In the genomic region with DNA sequence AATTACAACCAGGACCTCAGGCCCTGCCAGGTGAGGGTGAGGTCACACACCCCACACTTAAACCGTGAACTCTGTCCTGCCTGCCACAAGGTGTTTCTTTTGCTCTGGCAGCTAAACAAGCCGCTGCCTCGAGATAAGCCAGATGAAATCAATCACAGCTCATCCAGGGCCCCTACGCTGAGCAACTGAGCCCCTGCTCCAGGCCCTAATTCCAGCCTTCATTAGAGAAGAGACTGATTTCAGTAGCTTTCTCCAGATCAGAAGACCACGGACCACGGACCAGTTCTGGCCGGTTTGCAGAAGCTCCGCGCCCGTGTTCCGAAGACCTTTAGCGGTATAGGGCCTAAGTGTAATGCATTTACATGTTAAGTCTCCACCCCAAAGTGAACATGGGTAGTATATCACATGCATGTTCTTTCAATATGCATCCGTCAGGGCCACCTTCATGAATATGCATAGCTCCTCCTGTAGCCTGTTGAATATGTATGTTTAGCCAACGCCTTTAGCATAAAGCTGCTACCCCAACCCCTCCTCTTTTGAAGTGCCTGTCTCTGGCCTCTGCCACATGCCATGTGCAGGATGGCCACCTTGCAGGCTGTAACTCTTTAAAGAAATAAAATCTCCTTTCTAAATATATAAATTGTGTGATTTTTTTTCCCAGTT, we compare ENCODE assay signal across 13 cellular contexts. TPM values are rescaled to one million over a fixed set of nuclear protein-coding genes. Genes with fewer than 3 reads are reported as not detected.
DNase-seq lines count a peak whose midpoint lies in the region; ATAC-seq and TF ChIP-seq lines count a peak whose summit lies in the region.
"Had no signal": no experiment of that assay in that cellular context is flagged by ENCODE, and none has a peak within 500 bp of the region (broad histone marks: within the 10 kb centered on the region; RNA-seq: fewer than 3 reads in every experiment).

No MANE protein-coding gene starts in this region.

- ATAC-seq in activated CD4-positive, alpha-beta T cell treated with anti-CD3 and anti-CD28 coated beads for 36 hours, result peak; percentile 17
- ATAC-seq in Panc1 (0 out of 2 replicates have a peak, but pooled peaks have one; percentile 28), HG02798 (IDR thresholded peaks at IDR 0.05; ENCODE audit: poor library complexity, unreplicated experiment) (no peak)

- BruUV-seq in Panc1 (replicated peaks; lab: Mats Ljungman, UMichigan), result no TSS peak

- no peak overlapping the region for H3K9ac ChIP-seq in iPS-15b (ENCODE audit: low read depth, low read length)
- H3K9ac ChIP-seq in smooth muscle cell (ENCODE audit: low read depth), result no peak overlapping the region
- H3K9ac ChIP-seq: parathyroid adenoma had no signal

- H3K9me3 ChIP-seq in Panc1 (ENCODE audit: control insufficient read depth, insufficient read depth, low read depth, low read length) (peaks cover 4% of the 10 kb centered on the region; the same call in 1 of the 2 replicates), iPS-15b (ENCODE audit: control insufficient read depth, insufficient read depth, low read length) (no peaks in the 10 kb centered on the region), smooth muscle cell (replicated peaks; ENCODE audit: low read depth) (no peaks in the 10 kb centered on the region)

- H3K27ac ChIP-seq in Panc1 (ENCODE audit: low read length), result peak overlapping the region; percentile 26; the same call in 1 of the 2 replicates
- H3K27ac ChIP-seq in smooth muscle cell (ENCODE audit: low read depth), result no peak overlapping the region
- H3K27ac ChIP-seq: parathyroid adenoma, tibial artery had no signal

- H3K36me3 ChIP-seq in Panc1 (ENCODE audit: control insufficient read depth, insufficient read depth, low read length), result no peaks in the 10 kb centered on the region
- no peaks in the 10 kb centered on the region for H3K36me3 ChIP-seq in iPS-15b (ENCODE audit: control insufficient read depth, insufficient read depth, low read length)
- no peaks in the 10 kb centered on the region for H3K36me3 ChIP-seq in smooth muscle cell (ENCODE audit: low read depth)
- H3K36me3 ChIP-seq: tibial artery had no signal

- H4K20me1 ChIP-seq in smooth muscle cell (ENCODE audit: low read depth), result no peaks in the 10 kb centered on the region

- DNase-seq in activated CD4-positive, alpha-beta T cell treated with anti-CD3 and anti-CD28 coated beads for 36 hours, result no peak
- no peak for DNase-seq in activated CD4-positive, alpha-beta T cell treated with anti-CD3 and anti-CD28 coated beads for 48 hours
- no peak for DNase-seq in Panc1 (ENCODE audit: low read depth, low spot score)
- no peak for DNase-seq in smooth muscle cell (lab: John Stamatoyannopoulos, UW; ENCODE audit: unreplicated experiment)
- no peak for DNase-seq in NCI-H187 treated with DMSO at 0.1 percent for 48 hours (lab: John Stamatoyannopoulos, UW)
- no peak for DNase-seq in C1 segment of cervical spinal cord (lab: John Stamatoyannopoulos, UW)
- DNase-seq: SHP77, tibial artery had no signal

- H3K27ac Mint-ChIP-seq in activated CD4-positive, alpha-beta T cell treated with anti-CD3 and anti-CD28 coated beads for 36 hours, result no peak overlapping the region
- H3K27ac Mint-ChIP-seq: activated naive CD8-positive, alpha-beta T cell had no signal

- in situ Hi-C loops in Panc1 (cut with HindIII; ENCODE audit: low pct_unique_long_range_greater_than_20kb, low sequenced_read_pairs), result no loop called here

- H3K4me1 Mint-ChIP-seq in activated CD4-positive, alpha-beta T cell treated with anti-CD3 and anti-CD28 coated beads for 36 hours, result peaks cover 44% of the 10 kb centered on the region

- H3K27me3 ChIP-seq in Panc1 (ENCODE audit: control insufficient read depth, insufficient read depth, low read length), result no peaks in the 10 kb centered on the region
- peaks cover 12% of the 10 kb centered on the region for H3K27me3 ChIP-seq in iPS-15b (ENCODE audit: control insufficient read depth, insufficient read depth, low read length)
- peaks cover 9% of the 10 kb centered on the region for H3K27me3 ChIP-seq in smooth muscle cell (ENCODE audit: low read depth)

- no peaks in the 10 kb centered on the region for H3K79me2 ChIP-seq in smooth muscle cell (ENCODE audit: low read depth)
- H3K79me2 ChIP-seq: parathyroid adenoma had no signal

- H3K4me3 ChIP-seq in Panc1 (ENCODE audit: low read depth in 2 of 2, low read length in 2 of 2) (no peak overlapping the region; a peak in 1 of 4 replicates), iPS-15b (ENCODE audit: low read depth, low read length) (peak overlapping the region; percentile 26), smooth muscle cell (no peak overlapping the region)
- H3K4me3 ChIP-seq: tibial artery had no signal

- intact Hi-C loops in activated CD4-positive, alpha-beta T cell treated with anti-CD3 and anti-CD28 coated beads for 36 hours (cut with DNase I, micrococcal nuclease), result loop anchor here in 1 of 2 experiments (1.0 kb wide), 1 partner anchor 13 kb away; no protein-coding TSS in a partner anchor
- intact Hi-C loops in Panc1 (cut with micrococcal nuclease; ENCODE audit: unreplicated experiment), result no loop called here

- CTCF ChIA-PET in activated CD4-positive, alpha-beta T cell treated with anti-CD3 and anti-CD28 coated beads for 36 hours (lab: Charles Lee), result interaction anchor here (0.5 to 5.9 kb wide), 21 partner anchors 9 to 421 kb away, joined by 3 to 187 read pairs (median 5); partner anchors contain the start of genes CYTH4 and RAC2
- CTCF ChIA-PET in Panc1 (lab: Charles Lee), result interaction anchor here (0.6 to 1.6 kb wide), 3 partner anchors 61 to 200 kb away, joined by 3 to 4 read pairs (median 3); no protein-coding TSS in a partner anchor

- POLR2A ChIA-PET in activated CD4-positive, alpha-beta T cell treated with anti-CD3 and anti-CD28 coated beads for 36 hours (lab: Charles Lee), result interaction anchor here (0.8 kb wide), 1 partner anchor 17 kb away, joined by 3 read pairs; no protein-coding TSS in a partner anchor
- POLR2A ChIA-PET in Panc1 (lab: Charles Lee), result no interaction called here

- H3K36me3 Mint-ChIP-seq in activated CD4-positive, alpha-beta T cell treated with anti-CD3 and anti-CD28 coated beads for 36 hours (ENCODE audit: low read depth), result no peaks in the 10 kb centered on the region
- H3K36me3 Mint-ChIP-seq: activated naive CD8-positive, alpha-beta T cell; memory B cell had no signal

- no peaks in the 10 kb centered on the region for H3K9me3 Mint-ChIP-seq in activated CD4-positive, alpha-beta T cell treated with anti-CD3 and anti-CD28 coated beads for 36 hours (ENCODE audit: low read depth)
- H3K9me3 Mint-ChIP-seq: memory B cell had no signal

- H2AFZ ChIP-seq in smooth muscle cell (ENCODE audit: low read depth), result no peak overlapping the region
- H2AFZ ChIP-seq: parathyroid adenoma had no signal

- peaks cover 19% of the 10 kb centered on the region for H3K4me1 ChIP-seq in Panc1 (ENCODE audit: control insufficient read depth, insufficient read depth, low read length)
- peaks cover 3% of the 10 kb centered on the region for H3K4me1 ChIP-seq in iPS-15b (ENCODE audit: control insufficient read depth, insufficient read depth, low read length)
- peaks cover 6% of the 10 kb centered on the region for H3K4me1 ChIP-seq in smooth muscle cell (ENCODE audit: low read depth)
- H3K4me1 ChIP-seq: parathyroid adenoma, tibial artery had no signal

- H3K27me3 Mint-ChIP-seq in activated CD4-positive, alpha-beta T cell treated with anti-CD3 and anti-CD28 coated beads for 36 hours, result no peaks in the 10 kb centered on the region
- H3K27me3 Mint-ChIP-seq: activated naive CD8-positive, alpha-beta T cell had no signal

- TF ChIP-seq CTCF in Panc1 (IDR thresholded peaks at IDR 0.05), result no peak
- TF ChIP-seq CTCF in smooth muscle cell (IDR thresholded peaks at IDR 0.05; ENCODE audit: borderline replicate concordance, insufficient read depth, poor library complexity, severe bottlenecking), result no peak

- peak overlapping the region; percentile 72 for H3K4me2 ChIP-seq in smooth muscle cell

- 79% methylated on average over 14 of the region's 14 CpGs for WGBS in smooth muscle cell (ENCODE audit: low lambda C conversion rate)

- no peaks in the 10 kb centered on the region for H3F3A ChIP-seq in smooth muscle cell (ENCODE audit: low read depth)

- H3K4me3 Mint-ChIP-seq in activated CD4-positive, alpha-beta T cell treated with anti-CD3 and anti-CD28 coated beads for 36 hours, result no peak overlapping the region

RNA-seq across cellular contexts. Expression of gene RAC2, which starts 14.9 kb away (rescaled TPM):
- 100 to 1,000 TPM; 692 to 930 TPM for total RNA-seq in activated CD4-positive, alpha-beta T cell treated with anti-CD3 and anti-CD28 coated beads for 36 hours
- 1.5 TPM for total RNA-seq in Panc1 (2021; ENCODE audit: unreplicated experiment)
- polyA plus RNA-seq in Panc1 (2012; ENCODE audit: insufficient read length), result 0.55 TPM
- 3.6 and 6.5 TPM in 2 replicates for total RNA-seq in smooth muscle cell
- 3.3 and 4.0 TPM in 2 replicates for polyA plus RNA-seq in smooth muscle cell

RNA-seq across cellular contexts. Expression of gene CYTH4, which starts 23.4 kb away (rescaled TPM):
- 10 to 100 TPM; 33.1 to 42.8 TPM for total RNA-seq in activated CD4-positive, alpha-beta T cell treated with anti-CD3 and anti-CD28 coated beads for 36 hours
- total RNA-seq in Panc1 (2021; ENCODE audit: unreplicated experiment) (1.3 TPM), smooth muscle cell (not detected in 2 replicates)
- polyA plus RNA-seq in Panc1 (2012; ENCODE audit: insufficient read length), result 1.6 TPM
- not detected in 2 replicates for polyA plus RNA-seq in smooth muscle cell

RNA-seq across cellular contexts. Expression of gene SSTR3, which starts 46.7 kb away (rescaled TPM):
- total RNA-seq in activated CD4-positive, alpha-beta T cell treated with anti-CD3 and anti-CD28 coated beads for 36 hours, result 10 to 100 TPM; 14.8 to 15.6 TPM
- total RNA-seq in Panc1 (2021; ENCODE audit: unreplicated experiment) (0.08 TPM), smooth muscle cell (not detected in 2 replicates)
- not detected for polyA plus RNA-seq in Panc1 (2012; ENCODE audit: insufficient read length)
- polyA plus RNA-seq in smooth muscle cell, result not detected in 2 replicates

Comparison
In these comparisons a context has a peak if more than half of its experiments do, and no peak if none do; other contexts are left out.
1. RNA of gene RAC2, which starts 14.9 kb away (total RNA-seq): 692 to 930 TPM in activated CD4-positive, alpha-beta T cell treated with anti-CD3 and anti-CD28 coated beads for 36 hours; 3.6 to 6.5 TPM in smooth muscle cell and 1.5 TPM in Panc1 (single experiment); every median in the first group is over 10 times any median in the second.
2. RNA of gene CYTH4, which starts 23.4 kb away (total RNA-seq): 33.1 to 42.8 TPM in activated CD4-positive, alpha-beta T cell treated with anti-CD3 and anti-CD28 coated beads for 36 hours; 1.3 TPM in Panc1 (single experiment) and not detected in smooth muscle cell; every median in the first group is over 10 times any median in the second.
3. RNA of gene SSTR3, which starts 46.7 kb away (total RNA-seq): 14.8 to 15.6 TPM in activated CD4-positive, alpha-beta T cell treated with anti-CD3 and anti-CD28 coated beads for 36 hours; 0.08 TPM in Panc1 (single experiment) and not detected in smooth muscle cell; every median in the first group is over 10 times any median in the second.